Comparison of ENCODE assay signal across 13 cellular contexts in genomic region chr15:58886921-58887320, GRCh38.
"Had no signal": no experiment of that assay in that cellular context is flagged by ENCODE, and none has a peak within 500 bp of the region (broad histone marks: within the 10 kb centered on the region; RNA-seq: fewer than 3 reads in every experiment).

No MANE protein-coding gene starts in this region.

- H3K27me3 ChIP-seq: brain microvascular endothelial cell, esophagus muscularis mucosa, upper lobe of right lung had no signal

- H3K4me3 ChIP-seq: esophagus muscularis mucosa, upper lobe of right lung had no signal

- ATAC-seq: right cardiac atrium, upper lobe of right lung had no signal

- H3K9me3 ChIP-seq: esophagus muscularis mucosa, upper lobe of right lung had no signal

- H3K4me1 ChIP-seq: esophagus muscularis mucosa, upper lobe of right lung had no signal

- H3K4me3 Mint-ChIP-seq: activated CD4-positive, alpha-beta T cell treated with anti-CD3 and anti-CD28 coated beads, Interleukin-2, amount 10 ng/mL, durations not matched to agents 7 days and 5 days; endodermal cell had no signal

- H3K9me3 Mint-ChIP-seq: activated CD4-positive, alpha-beta T cell treated with anti-CD3 and anti-CD28 coated beads, Interleukin-2, amount 10 ng/mL, durations not matched to agents 7 days and 5 days; endodermal cell had no signal

- DNase-seq: activated CD4-positive, alpha-beta T cell treated with anti-CD3 and anti-CD28 coated beads, Interleukin-2, amount 10 ng/mL, durations not matched to agents 7 days and 5 days; activated CD8-positive, alpha-beta memory T cell treated with anti-CD3 and anti-CD28 coated beads for 24 hours; amygdala; brain microvascular endothelial cell; endodermal cell; hypothalamus; kidney glomerular epithelial cell; nucleus accumbens; right cardiac atrium; stimulated activated naive CD4-positive, alpha-beta T cell; upper lobe of right lung; WERI-Rb-1 had no signal

- H3K27me3 Mint-ChIP-seq: activated CD4-positive, alpha-beta T cell treated with anti-CD3 and anti-CD28 coated beads, Interleukin-2, amount 10 ng/mL, durations not matched to agents 7 days and 5 days had no signal

- H3K27ac Mint-ChIP-seq: activated CD4-positive, alpha-beta T cell treated with anti-CD3 and anti-CD28 coated beads, Interleukin-2, amount 10 ng/mL, durations not matched to agents 7 days and 5 days; endodermal cell had no signal
